Comparison of ENCODE assay signal across 9 cellular contexts in genomic region chr5:177362102-177362868, GRCh38. TPM values are rescaled to one million over a fixed set of nuclear protein-coding genes. Genes with fewer than 3 reads are reported as not detected.
DNase-seq lines count a peak whose midpoint lies in the region; ATAC-seq lines count a peak whose summit lies in the region.
"Had no signal": no experiment of that assay in that cellular context is flagged by ENCODE, and none has a peak within 500 bp of the region (broad histone marks: within the 10 kb centered on the region; RNA-seq: fewer than 3 reads in every experiment).

No MANE protein-coding gene starts in this region.

- ATAC-seq in activated CD4-positive, alpha-beta T cell treated with anti-CD3 and anti-CD28 coated beads for 36 hours, result peak; percentile 3
- no peak for ATAC-seq in stimulated activated naive B cell treated with anti-CD40 and anti-IgM and Interleukin-4, amounts not matched to agents 10 μg/mL and 1 μg/mL and 100 μg/mL, for 72 hours (replicated peaks)

- H3K27me3 Mint-ChIP-seq in activated CD4-positive, alpha-beta T cell treated with anti-CD3 and anti-CD28 coated beads for 36 hours, result no peaks in the 10 kb centered on the region
- H3K27me3 Mint-ChIP-seq in activated T-cell treated with anti-CD3 and anti-CD28 coated beads, Interleukin-2, amount 50 U/mL, for 24 hours, result no peaks in the 10 kb centered on the region
- no peaks in the 10 kb centered on the region for H3K27me3 Mint-ChIP-seq in stimulated activated naive B cell treated with anti-CD40 and anti-IgM and Interleukin-4, amounts not matched to agents 10 μg/mL and 1 μg/mL and 100 μg/mL, for 72 hours

- H3K36me3 Mint-ChIP-seq in activated CD4-positive, alpha-beta T cell treated with anti-CD3 and anti-CD28 coated beads for 36 hours (ENCODE audit: low read depth), result peaks cover 15% of the 10 kb centered on the region
- peaks cover 40% of the 10 kb centered on the region for H3K36me3 Mint-ChIP-seq in activated T-cell treated with anti-CD3 and anti-CD28 coated beads, Interleukin-2, amount 50 U/mL, for 24 hours (ENCODE audit: low read depth)
- H3K36me3 Mint-ChIP-seq in stimulated activated naive B cell treated with anti-CD40 and anti-IgM and Interleukin-4, amounts not matched to agents 10 μg/mL and 1 μg/mL and 100 μg/mL, for 72 hours, result peaks cover 11 to 20% of the 10 kb centered on the region in 2 donors

- CTCF ChIA-PET in activated CD4-positive, alpha-beta T cell treated with anti-CD3 and anti-CD28 coated beads for 36 hours (lab: Charles Lee), result interaction anchor here (1.1 to 5.7 kb wide), 9 partner anchors 8 to 64 kb away, joined by 4 to 49 read pairs (median 5); partner anchors contain the start of genes GRK6 and LMAN2

- POLR2A ChIA-PET in activated CD4-positive, alpha-beta T cell treated with anti-CD3 and anti-CD28 coated beads for 36 hours (lab: Charles Lee), result interaction anchor here (1.0 kb wide), 1 partner anchor 27 kb away, joined by 4 read pairs; no protein-coding TSS in a partner anchor

- H3K9me3 Mint-ChIP-seq in activated CD4-positive, alpha-beta T cell treated with anti-CD3 and anti-CD28 coated beads for 36 hours (ENCODE audit: low read depth), result no peaks in the 10 kb centered on the region
- H3K9me3 Mint-ChIP-seq in activated T-cell treated with anti-CD3 and anti-CD28 coated beads, Interleukin-2, amount 50 U/mL, for 24 hours, result no peaks in the 10 kb centered on the region
- no peaks in the 10 kb centered on the region for H3K9me3 Mint-ChIP-seq in stimulated activated naive B cell treated with anti-CD40 and anti-IgM and Interleukin-4, amounts not matched to agents 10 μg/mL and 1 μg/mL and 100 μg/mL, for 72 hours

- H3K4me1 Mint-ChIP-seq in activated CD4-positive, alpha-beta T cell treated with anti-CD3 and anti-CD28 coated beads for 36 hours, result peaks cover 77% of the 10 kb centered on the region
- peaks cover 80% of the 10 kb centered on the region for H3K4me1 Mint-ChIP-seq in activated T-cell treated with anti-CD3 and anti-CD28 coated beads, Interleukin-2, amount 50 U/mL, for 24 hours (ENCODE audit: low read depth)
- peaks cover 63 to 93% of the 10 kb centered on the region in 2 donors for H3K4me1 Mint-ChIP-seq in stimulated activated naive B cell treated with anti-CD40 and anti-IgM and Interleukin-4, amounts not matched to agents 10 μg/mL and 1 μg/mL and 100 μg/mL, for 72 hours

- H3K4me3 ChIP-seq in iPS-11a (ENCODE audit: low read depth, low read length), result peak overlapping the region; percentile 69

- intact Hi-C loops in activated CD4-positive, alpha-beta T cell treated with anti-CD3 and anti-CD28 coated beads for 36 hours (cut with DNase I, micrococcal nuclease), result loop anchor here (2.0 kb wide), 2 partner anchors 67 to 93 kb away; no protein-coding TSS in a partner anchor

- H3K27ac Mint-ChIP-seq in activated CD4-positive, alpha-beta T cell treated with anti-CD3 and anti-CD28 coated beads for 36 hours, result peak overlapping the region; percentile 82
- H3K27ac Mint-ChIP-seq in activated T-cell treated with anti-CD3 and anti-CD28 coated beads, Interleukin-2, amount 50 U/mL, for 24 hours, result peak overlapping the region; percentile 89
- peak overlapping the region; percentile 88 for H3K27ac Mint-ChIP-seq in stimulated activated naive B cell treated with anti-CD40 and anti-IgM and Interleukin-4, amounts not matched to agents 10 μg/mL and 1 μg/mL and 100 μg/mL, for 72 hours

- H3K4me3 Mint-ChIP-seq in activated CD4-positive, alpha-beta T cell treated with anti-CD3 and anti-CD28 coated beads for 36 hours, result peak overlapping the region; percentile 67
- H3K4me3 Mint-ChIP-seq in activated T-cell treated with anti-CD3 and anti-CD28 coated beads, Interleukin-2, amount 50 U/mL, for 24 hours, result peak overlapping the region; percentile 76
- H3K4me3 Mint-ChIP-seq in stimulated activated naive B cell treated with anti-CD40 and anti-IgM and Interleukin-4, amounts not matched to agents 10 μg/mL and 1 μg/mL and 100 μg/mL, for 72 hours, result peak overlapping the region; percentile 86 to 87

- DNase-seq in activated CD4-positive, alpha-beta T cell treated with anti-CD3 and anti-CD28 coated beads for 36 hours, result no peak
- DNase-seq in activated CD4-positive, alpha-beta T cell treated with anti-CD3 and anti-CD28 coated beads for 48 hours, result no peak
- DNase-seq in activated T-cell treated with anti-CD3 and anti-CD28 coated beads, Interleukin-2, amount 50 U/mL, for 24 hours, result no peak
- DNase-seq in stimulated activated naive B cell treated with anti-CD40 and anti-IgM and Interleukin-4, amounts not matched to agents 10 μg/mL and 1 μg/mL and 100 μg/mL, for 72 hours, result no peak
- DNase-seq in COR-L47 (lab: John Stamatoyannopoulos, UW) (no peak), NOMO-1 treated with DMSO at 0.1 percent for 48 hours (lab: John Stamatoyannopoulos, UW; ENCODE audit: unreplicated experiment) (no peak), NCI-H146 (lab: John Stamatoyannopoulos, UW) (no peak)

RNA-seq across cellular contexts. Expression of gene RGS14, which starts 4.6 kb away (rescaled TPM):
- 10 to 100 TPM; 43.8 to 62.0 TPM for total RNA-seq in activated CD4-positive, alpha-beta T cell treated with anti-CD3 and anti-CD28 coated beads for 36 hours

RNA-seq across cellular contexts. Expression of gene LMAN2, which starts 10.8 kb away (rescaled TPM):
- total RNA-seq in activated CD4-positive, alpha-beta T cell treated with anti-CD3 and anti-CD28 coated beads for 36 hours, result 10 to 100 TPM; 74.5 to 92.1 TPM

RNA-seq across cellular contexts. Expression of gene SLC34A1, which starts 21.9 kb away (rescaled TPM):
- under 1 TPM in 1 of 2 experiments, not detected in 1; 0.14 TPM for total RNA-seq in activated CD4-positive, alpha-beta T cell treated with anti-CD3 and anti-CD28 coated beads for 36 hours

RNA-seq across cellular contexts. Expression of gene PFN3, which starts 38.2 kb away (rescaled TPM):
- not detected for total RNA-seq in activated CD4-positive, alpha-beta T cell treated with anti-CD3 and anti-CD28 coated beads for 36 hours
- total RNA-seq: HT1080 had no signal

RNA-seq across cellular contexts. Expression of gene F12, which starts 47.1 kb away (rescaled TPM):
- 1 to 10 TPM; 3.4 to 4.9 TPM for total RNA-seq in activated CD4-positive, alpha-beta T cell treated with anti-CD3 and anti-CD28 coated beads for 36 hours
